Comparison of ENCODE assay signal across 1 cellular context in the genomic region with DNA sequence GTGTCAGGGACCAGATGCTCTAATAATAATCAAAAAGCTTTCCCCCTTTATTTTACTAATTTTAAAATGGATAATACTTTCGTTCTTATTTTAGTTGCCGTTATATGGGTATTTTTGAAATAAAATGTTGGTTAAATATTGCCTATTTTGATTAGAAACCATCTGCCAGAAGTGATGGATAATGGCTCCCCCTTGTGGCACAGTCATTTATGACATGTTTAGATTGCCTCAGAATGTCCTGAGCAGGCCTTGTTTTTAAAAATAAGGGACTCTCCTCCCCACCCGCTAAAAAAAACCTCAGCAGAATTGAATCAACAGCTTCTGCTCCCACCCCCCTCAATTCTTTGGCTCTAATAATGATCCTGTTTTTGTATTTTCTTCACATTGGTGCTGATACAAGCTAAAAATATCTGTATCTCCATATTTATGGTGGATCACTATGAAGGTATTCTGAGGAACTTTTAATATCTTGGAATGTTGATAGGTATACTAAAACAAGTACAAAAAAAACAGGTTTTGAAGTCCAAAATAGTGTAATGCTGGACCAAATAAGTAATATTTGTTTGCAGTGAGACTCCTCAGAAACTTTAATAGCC.
TF ChIP-seq lines count a peak whose summit lies in the region.

No MANE protein-coding gene starts in this region.

TF ChIP-seq in HepG2, 621 proteins besides CTCF, POLR2A, EP300 and RAD21:
- peak; percentile 57; the same call in 1 of the 2 replicates for TF ChIP-seq CEBPG (CRISPR knock-in tag; IDR thresholded peaks at IDR 0.05)
- no peak for TF ChIP-seq ZNF136 (CRISPR knock-in tag; IDR thresholded peaks at IDR 0.05; ENCODE audit: low read depth)
- TF ChIP-seq RORA (CRISPR knock-in tag; IDR thresholded peaks at IDR 0.05), result 0 out of 2 replicates have a peak, but pooled peaks have one; percentile 36
- no peak for TF ChIP-seq ZNF724P (CRISPR knock-in tag; IDR thresholded peaks at IDR 0.05; ENCODE audit: borderline replicate concordance)
- TF ChIP-seq SMC3 (IDR thresholded peaks at IDR 0.05; ENCODE audit: low read length), result peak; percentile 77
- no peak for TF ChIP-seq SAP130 (CRISPR knock-in tag; IDR thresholded peaks at IDR 0.05; ENCODE audit: low read depth)
- no peak for TF ChIP-seq ZNF121 (CRISPR knock-in tag; IDR thresholded peaks at IDR 0.05)
- TF ChIP-seq RARA (CRISPR knock-in tag; IDR thresholded peaks at IDR 0.05), result no peak
- TF ChIP-seq, protein P1, sequence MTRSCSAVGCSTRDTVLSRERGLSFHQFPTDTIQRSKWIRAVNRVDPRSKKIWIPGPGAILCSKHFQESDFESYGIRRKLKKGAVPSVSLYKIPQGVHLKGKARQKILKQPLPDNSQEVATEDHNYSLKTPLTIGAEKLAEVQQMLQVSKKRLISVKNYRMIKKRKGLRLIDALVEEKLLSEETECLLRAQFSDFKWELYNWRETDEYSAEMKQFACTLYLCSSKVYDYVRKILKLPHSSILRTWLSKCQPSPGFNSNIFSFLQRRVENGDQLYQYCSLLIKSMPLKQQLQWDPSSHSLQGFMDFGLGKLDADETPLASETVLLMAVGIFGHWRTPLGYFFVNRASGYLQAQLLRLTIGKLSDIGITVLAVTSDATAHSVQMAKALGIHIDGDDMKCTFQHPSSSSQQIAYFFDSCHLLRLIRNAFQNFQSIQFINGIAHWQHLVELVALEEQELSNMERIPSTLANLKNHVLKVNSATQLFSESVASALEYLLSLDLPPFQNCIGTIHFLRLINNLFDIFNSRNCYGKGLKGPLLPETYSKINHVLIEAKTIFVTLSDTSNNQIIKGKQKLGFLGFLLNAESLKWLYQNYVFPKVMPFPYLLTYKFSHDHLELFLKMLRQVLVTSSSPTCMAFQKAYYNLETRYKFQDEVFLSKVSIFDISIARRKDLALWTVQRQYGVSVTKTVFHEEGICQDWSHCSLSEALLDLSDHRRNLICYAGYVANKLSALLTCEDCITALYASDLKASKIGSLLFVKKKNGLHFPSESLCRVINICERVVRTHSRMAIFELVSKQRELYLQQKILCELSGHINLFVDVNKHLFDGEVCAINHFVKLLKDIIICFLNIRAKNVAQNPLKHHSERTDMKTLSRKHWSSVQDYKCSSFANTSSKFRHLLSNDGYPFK (CRISPR knock-in tag; IDR thresholded peaks at IDR 0.05; ENCODE audit: borderline replicate concordance), result no peak
- TF ChIP-seq STAG1 (CRISPR knock-in tag; IDR thresholded peaks at IDR 0.05), result peak; percentile 81
- TF ChIP-seq FOXC1 (CRISPR knock-in tag; IDR thresholded peaks at IDR 0.05; ENCODE audit: borderline replicate concordance), result no peak
- TF ChIP-seq ZNF225 (CRISPR knock-in tag; IDR thresholded peaks at IDR 0.05), result no peak
- no peak for TF ChIP-seq IKZF4 (CRISPR knock-in tag; IDR thresholded peaks at IDR 0.05; ENCODE audit: borderline replicate concordance, low read depth, not compliant biosample characterization)
- TF ChIP-seq, protein P2, sequence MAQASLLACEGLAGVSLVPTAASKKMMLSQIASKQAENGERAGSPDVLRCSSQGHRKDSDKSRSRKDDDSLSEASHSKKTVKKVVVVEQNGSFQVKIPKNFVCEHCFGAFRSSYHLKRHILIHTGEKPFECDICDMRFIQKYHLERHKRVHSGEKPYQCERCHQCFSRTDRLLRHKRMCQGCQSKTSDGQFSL (CRISPR knock-in tag; IDR thresholded peaks at IDR 0.05), result no peak
- no peak for TF ChIP-seq ELF1 (CRISPR knock-in tag; IDR thresholded peaks at IDR 0.05)
- no peak for TF ChIP-seq KDM2A (CRISPR knock-in tag; IDR thresholded peaks at IDR 0.05; ENCODE audit: borderline replicate concordance, low read depth)
- no peak for TF ChIP-seq SALL2 (CRISPR knock-in tag; IDR thresholded peaks at IDR 0.05)
- TF ChIP-seq, protein P3, sequence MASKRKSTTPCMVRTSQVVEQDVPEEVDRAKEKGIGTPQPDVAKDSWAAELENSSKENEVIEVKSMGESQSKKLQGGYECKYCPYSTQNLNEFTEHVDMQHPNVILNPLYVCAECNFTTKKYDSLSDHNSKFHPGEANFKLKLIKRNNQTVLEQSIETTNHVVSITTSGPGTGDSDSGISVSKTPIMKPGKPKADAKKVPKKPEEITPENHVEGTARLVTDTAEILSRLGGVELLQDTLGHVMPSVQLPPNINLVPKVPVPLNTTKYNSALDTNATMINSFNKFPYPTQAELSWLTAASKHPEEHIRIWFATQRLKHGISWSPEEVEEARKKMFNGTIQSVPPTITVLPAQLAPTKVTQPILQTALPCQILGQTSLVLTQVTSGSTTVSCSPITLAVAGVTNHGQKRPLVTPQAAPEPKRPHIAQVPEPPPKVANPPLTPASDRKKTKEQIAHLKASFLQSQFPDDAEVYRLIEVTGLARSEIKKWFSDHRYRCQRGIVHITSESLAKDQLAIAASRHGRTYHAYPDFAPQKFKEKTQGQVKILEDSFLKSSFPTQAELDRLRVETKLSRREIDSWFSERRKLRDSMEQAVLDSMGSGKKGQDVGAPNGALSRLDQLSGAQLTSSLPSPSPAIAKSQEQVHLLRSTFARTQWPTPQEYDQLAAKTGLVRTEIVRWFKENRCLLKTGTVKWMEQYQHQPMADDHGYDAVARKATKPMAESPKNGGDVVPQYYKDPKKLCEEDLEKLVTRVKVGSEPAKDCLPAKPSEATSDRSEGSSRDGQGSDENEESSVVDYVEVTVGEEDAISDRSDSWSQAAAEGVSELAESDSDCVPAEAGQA (IDR thresholded peaks at IDR 0.05; ENCODE audit: low read depth), result no peak
- TF ChIP-seq, protein P3 (CRISPR knock-in tag; IDR thresholded peaks at IDR 0.05; ENCODE audit: borderline replicate concordance), result no peak
- TF ChIP-seq ZFP62 (CRISPR knock-in tag; IDR thresholded peaks at IDR 0.05), result no peak
- TF ChIP-seq, protein P4, sequence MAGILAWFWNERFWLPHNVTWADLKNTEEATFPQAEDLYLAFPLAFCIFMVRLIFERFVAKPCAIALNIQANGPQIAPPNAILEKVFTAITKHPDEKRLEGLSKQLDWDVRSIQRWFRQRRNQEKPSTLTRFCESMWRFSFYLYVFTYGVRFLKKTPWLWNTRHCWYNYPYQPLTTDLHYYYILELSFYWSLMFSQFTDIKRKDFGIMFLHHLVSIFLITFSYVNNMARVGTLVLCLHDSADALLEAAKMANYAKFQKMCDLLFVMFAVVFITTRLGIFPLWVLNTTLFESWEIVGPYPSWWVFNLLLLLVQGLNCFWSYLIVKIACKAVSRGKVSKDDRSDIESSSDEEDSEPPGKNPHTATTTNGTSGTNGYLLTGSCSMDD (CRISPR knock-in tag; IDR thresholded peaks at IDR 0.05), result no peak
- TF ChIP-seq, protein P5, sequence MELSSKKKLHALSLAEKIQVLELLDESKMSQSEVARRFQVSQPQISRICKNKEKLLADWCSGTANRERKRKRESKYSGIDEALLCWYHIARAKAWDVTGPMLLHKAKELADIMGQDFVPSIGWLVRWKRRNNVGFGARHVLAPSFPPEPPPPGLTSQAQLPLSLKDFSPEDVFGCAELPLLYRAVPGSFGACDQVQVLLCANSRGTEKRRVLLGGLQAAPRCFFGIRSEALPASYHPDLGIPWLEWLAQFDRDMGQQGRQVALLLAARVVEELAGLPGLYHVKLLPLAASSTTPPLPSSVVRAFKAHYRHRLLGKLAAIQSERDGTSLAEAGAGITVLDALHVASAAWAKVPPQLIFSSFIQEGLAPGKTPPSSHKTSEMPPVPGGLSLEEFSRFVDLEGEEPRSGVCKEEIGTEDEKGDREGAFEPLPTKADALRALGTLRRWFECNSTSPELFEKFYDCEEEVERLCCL (CRISPR knock-in tag; IDR thresholded peaks at IDR 0.05; ENCODE audit: borderline replicate concordance), result no peak
- no peak for TF ChIP-seq ZNF496 (CRISPR knock-in tag; IDR thresholded peaks at IDR 0.05; ENCODE audit: insufficient replicate concordance)
- no peak for TF ChIP-seq ZNF614 (CRISPR knock-in tag; IDR thresholded peaks at IDR 0.05; ENCODE audit: borderline replicate concordance)
- TF ChIP-seq, protein P6, sequence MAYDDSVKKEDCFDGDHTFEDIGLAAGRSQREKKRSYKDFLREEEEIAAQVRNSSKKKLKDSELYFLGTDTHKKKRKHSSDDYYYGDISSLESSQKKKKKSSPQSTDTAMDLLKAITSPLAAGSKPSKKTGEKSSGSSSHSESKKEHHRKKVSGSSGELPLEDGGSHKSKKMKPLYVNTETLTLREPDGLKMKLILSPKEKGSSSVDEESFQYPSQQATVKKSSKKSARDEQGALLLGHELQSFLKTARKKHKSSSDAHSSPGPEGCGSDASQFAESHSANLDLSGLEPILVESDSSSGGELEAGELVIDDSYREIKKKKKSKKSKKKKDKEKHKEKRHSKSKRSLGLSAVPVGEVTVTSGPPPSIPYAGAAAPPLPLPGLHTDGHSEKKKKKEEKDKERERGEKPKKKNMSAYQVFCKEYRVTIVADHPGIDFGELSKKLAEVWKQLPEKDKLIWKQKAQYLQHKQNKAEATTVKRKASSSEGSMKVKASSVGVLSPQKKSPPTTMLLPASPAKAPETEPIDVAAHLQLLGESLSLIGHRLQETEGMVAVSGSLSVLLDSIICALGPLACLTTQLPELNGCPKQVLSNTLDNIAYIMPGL (CRISPR knock-in tag; IDR thresholded peaks at IDR 0.05; ENCODE audit: borderline replicate concordance in 1 of 2, low read depth in 1 of 2), result no peak
- TF ChIP-seq, protein P7, sequence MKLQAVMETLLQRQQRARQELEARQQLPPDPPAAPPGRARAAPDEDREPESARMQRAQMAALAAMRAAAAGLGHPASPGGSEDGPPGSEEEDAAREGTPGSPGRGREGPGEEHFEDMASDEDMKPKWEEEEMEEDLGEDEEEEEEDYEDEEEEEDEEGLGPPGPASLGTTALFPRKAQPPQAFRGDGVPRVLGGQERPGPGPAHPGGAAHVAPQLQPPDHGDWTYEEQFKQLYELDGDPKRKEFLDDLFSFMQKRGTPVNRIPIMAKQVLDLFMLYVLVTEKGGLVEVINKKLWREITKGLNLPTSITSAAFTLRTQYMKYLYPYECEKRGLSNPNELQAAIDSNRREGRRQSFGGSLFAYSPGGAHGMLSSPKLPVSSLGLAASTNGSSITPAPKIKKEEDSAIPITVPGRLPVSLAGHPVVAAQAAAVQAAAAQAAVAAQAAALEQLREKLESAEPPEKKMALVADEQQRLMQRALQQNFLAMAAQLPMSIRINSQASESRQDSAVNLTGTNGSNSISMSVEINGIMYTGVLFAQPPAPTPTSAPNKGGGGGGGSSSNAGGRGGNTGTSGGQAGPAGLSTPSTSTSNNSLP (IDR thresholded peaks at IDR 0.05; ENCODE audit: low read depth, low read length), result peak; percentile 67
- TF ChIP-seq, protein P8, sequence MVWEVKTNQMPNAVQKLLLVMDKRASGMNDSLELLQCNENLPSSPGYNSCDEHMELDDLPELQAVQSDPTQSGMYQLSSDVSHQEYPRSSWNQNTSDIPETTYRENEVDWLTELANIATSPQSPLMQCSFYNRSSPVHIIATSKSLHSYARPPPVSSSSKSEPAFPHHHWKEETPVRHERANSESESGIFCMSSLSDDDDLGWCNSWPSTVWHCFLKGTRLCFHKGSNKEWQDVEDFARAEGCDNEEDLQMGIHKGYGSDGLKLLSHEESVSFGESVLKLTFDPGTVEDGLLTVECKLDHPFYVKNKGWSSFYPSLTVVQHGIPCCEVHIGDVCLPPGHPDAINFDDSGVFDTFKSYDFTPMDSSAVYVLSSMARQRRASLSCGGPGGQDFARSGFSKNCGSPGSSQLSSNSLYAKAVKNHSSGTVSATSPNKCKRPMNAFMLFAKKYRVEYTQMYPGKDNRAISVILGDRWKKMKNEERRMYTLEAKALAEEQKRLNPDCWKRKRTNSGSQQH (CRISPR knock-in tag; IDR thresholded peaks at IDR 0.05; ENCODE audit: low read depth), result no peak
- TF ChIP-seq TBP (CRISPR knock-in tag; IDR thresholded peaks at IDR 0.05), result no peak
- TF ChIP-seq, protein P9, sequence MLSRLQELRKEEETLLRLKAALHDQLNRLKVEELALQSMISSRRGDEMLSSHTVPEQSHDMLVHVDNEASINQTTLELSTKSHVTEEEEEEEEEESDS (CRISPR knock-in tag; IDR thresholded peaks at IDR 0.05; ENCODE audit: borderline replicate concordance), result no peak
- TF ChIP-seq, protein P10, sequence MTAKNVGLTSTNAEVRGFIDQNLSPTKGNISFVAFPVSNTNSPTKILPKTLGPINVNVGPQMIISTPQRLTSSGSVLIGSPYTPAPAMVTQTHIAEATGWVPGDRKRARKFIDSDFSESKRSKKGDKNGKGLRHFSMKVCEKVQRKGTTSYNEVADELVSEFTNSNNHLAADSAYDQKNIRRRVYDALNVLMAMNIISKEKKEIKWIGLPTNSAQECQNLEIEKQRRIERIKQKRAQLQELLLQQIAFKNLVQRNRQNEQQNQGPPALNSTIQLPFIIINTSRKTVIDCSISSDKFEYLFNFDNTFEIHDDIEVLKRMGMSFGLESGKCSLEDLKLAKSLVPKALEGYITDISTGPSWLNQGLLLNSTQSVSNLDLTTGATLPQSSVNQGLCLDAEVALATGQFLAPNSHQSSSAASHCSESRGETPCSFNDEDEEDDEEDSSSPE (CRISPR knock-in tag; IDR thresholded peaks at IDR 0.05), result no peak
- no peak for TF ChIP-seq SRSF1 (optimal IDR thresholded peaks at IDR 0.05; ENCODE audit: low read depth, low read length)
